Comparison of ENCODE assay signal across 8 cellular contexts in the genomic region with DNA sequence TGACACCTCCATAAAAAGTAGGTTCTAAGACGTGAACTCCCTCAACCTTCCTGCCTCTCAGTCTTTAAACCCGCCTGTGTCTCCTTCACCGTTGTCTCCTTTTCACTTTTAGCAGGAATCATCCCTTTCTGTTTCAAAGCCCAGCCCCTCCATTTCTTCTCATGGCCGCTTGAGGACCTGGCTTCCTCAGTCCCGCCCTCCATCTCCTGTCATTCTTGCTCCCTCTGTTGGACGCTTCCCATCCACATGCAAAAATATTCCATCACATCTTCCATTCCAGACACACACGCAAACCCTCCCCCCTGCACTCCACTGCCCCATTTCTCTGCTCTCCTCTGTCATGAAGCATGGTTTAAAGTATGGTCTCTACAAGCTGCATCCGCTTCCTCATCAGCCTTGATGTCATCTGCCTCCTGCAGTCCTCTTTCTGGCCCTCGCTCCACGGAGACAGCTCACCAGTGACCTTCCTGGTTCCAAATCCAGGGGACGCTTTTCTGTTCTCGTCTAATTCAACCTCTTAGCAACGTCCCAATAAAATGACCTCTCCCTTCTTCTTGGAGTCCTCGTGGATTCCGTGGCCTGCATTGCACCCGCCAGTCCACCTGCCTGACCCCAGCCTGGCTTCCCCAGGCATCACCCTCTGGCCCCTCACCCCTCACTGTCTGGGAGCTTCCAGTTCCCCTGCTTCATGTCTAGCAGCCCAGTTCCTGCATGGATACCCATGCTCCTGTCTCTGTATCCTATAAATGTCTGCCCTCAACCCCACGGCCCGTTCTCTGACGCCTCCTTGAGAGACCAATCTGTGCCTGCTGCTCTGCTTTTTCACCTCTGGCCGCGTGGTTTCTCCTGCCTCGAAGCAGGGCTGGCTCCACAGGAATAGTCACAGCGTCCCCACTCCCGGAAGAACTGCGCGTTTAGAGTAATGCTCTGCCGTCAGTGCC. TPM values are rescaled to one million over a fixed set of nuclear protein-coding genes. Genes with fewer than 3 reads are reported as not detected.
DNase-seq lines count a peak whose midpoint lies in the region; ATAC-seq and TF ChIP-seq lines count a peak whose summit lies in the region.

No MANE protein-coding gene starts in this region.

- no peak overlapping the region for H3K27ac Mint-ChIP-seq in activated naive CD8-positive, alpha-beta T cell treated with anti-CD3 and anti-CD28 coated beads, Interleukin-2, amount 50 U/mL, for 24 hours

- ATAC-seq in mucosa of descending colon = peak; percentile 34
- ATAC-seq in activated naive CD8-positive, alpha-beta T cell treated with anti-CD3 and anti-CD28 coated beads, Interleukin-2, amount 50 U/mL, for 24 hours = no peak
- ATAC-seq in HG03457 (IDR thresholded peaks at IDR 0.05; ENCODE audit: unreplicated experiment) = no peak

- H3K27me3 Mint-ChIP-seq in activated naive CD8-positive, alpha-beta T cell treated with anti-CD3 and anti-CD28 coated beads, Interleukin-2, amount 50 U/mL, for 24 hours = peaks cover 12% of the 10 kb centered on the region

- H3K36me3 Mint-ChIP-seq in activated naive CD8-positive, alpha-beta T cell treated with anti-CD3 and anti-CD28 coated beads, Interleukin-2, amount 50 U/mL, for 24 hours (ENCODE audit: low read depth) = no peaks in the 10 kb centered on the region

- peaks cover 4% of the 10 kb centered on the region for H3K4me1 Mint-ChIP-seq in activated naive CD8-positive, alpha-beta T cell treated with anti-CD3 and anti-CD28 coated beads, Interleukin-2, amount 50 U/mL, for 24 hours

- peak; percentile 80 for TF ChIP-seq CTCF in AG04449 (IDR thresholded peaks at IDR 0.05; ENCODE audit: insufficient read depth, low read length, missing control alignments)
- peak in 53 of 56 donors; percentile 15 to 70 (median 46) for TF ChIP-seq CTCF in dorsolateral prefrontal cortex (IDR thresholded peaks at IDR 0.05 in 54 of 56, conservative IDR thresholded peaks at IDR 0.05 in 2 of 56; ENCODE audit: low read depth in 1 of 56, partially characterized antibody in 56 of 56)
- TF ChIP-seq CTCF in mucosa of descending colon (IDR thresholded peaks at IDR 0.05) = no peak
- TF ChIP-seq CTCF in GM20000 (IDR thresholded peaks at IDR 0.05; ENCODE audit: extremely low read depth, missing control alignments) = no peak

- H3K36me3 ChIP-seq in HAP-1 (replicated peaks) = no peaks in the 10 kb centered on the region
- H3K36me3 ChIP-seq in mucosa of descending colon (ENCODE audit: low read depth) = no peaks in the 10 kb centered on the region

- H3K9me3 Mint-ChIP-seq in activated naive CD8-positive, alpha-beta T cell treated with anti-CD3 and anti-CD28 coated beads, Interleukin-2, amount 50 U/mL, for 24 hours = no peaks in the 10 kb centered on the region

- DNase-seq in AG04449 (ENCODE audit: low read depth, low spot score) (no peak), HAP-1 (ENCODE audit: low spot score in 2 of 2) (peak; percentile 74 to 78), dorsolateral prefrontal cortex (peak in 8 of 10 donors; percentile 26 to 64 (median 51)), mucosa of descending colon (peak in 1 of 3 donors; percentile 71), GM20000 (ENCODE audit: low spot score) (no peak)
- DNase-seq in activated naive CD8-positive, alpha-beta T cell treated with anti-CD3 and anti-CD28 coated beads, Interleukin-2, amount 50 U/mL, for 24 hours = no peak

- intact Hi-C loops in dorsolateral prefrontal cortex (cut with DNase I) = loop anchor here in 1 of 2 donors (5.0 kb wide), 2 partner anchors 49 to 129 kb away; a partner anchor contains a TSS
- intact Hi-C loops in mucosa of descending colon (cut with DNase I, micrococcal nuclease) = loop anchor here in 1 of 2 donors (10.0 kb wide), 2 partner anchors 47 to 127 kb away; a partner anchor contains a TSS

- H3K4me3 Mint-ChIP-seq in activated naive CD8-positive, alpha-beta T cell treated with anti-CD3 and anti-CD28 coated beads, Interleukin-2, amount 50 U/mL, for 24 hours = no peak overlapping the region

- H3K9me3 ChIP-seq in HAP-1 (no peaks in the 10 kb centered on the region), mucosa of descending colon (no peaks in the 10 kb centered on the region)

- H3K4me3 ChIP-seq in AG04449 (ENCODE audit: low read depth, low read length) = no peak overlapping the region
- no peak overlapping the region for H3K4me3 ChIP-seq in HAP-1
- H3K4me3 ChIP-seq in dorsolateral prefrontal cortex = peak overlapping the region in 9 of 59 donors; percentile 1 to 21 (median 14)
- H3K4me3 ChIP-seq in mucosa of descending colon = no peak overlapping the region

- CTCF ChIA-PET in AG04449 (lab: Yijun Ruan, JAX) = interaction anchor here (0.7 to 11.3 kb wide), 19 partner anchors 9 to 137 kb away, joined by 3 to 150 read pairs (median 4); a partner anchor contains a TSS

- H3K4me1 ChIP-seq in HAP-1 (peaks cover 5% of the 10 kb centered on the region), mucosa of descending colon (ENCODE audit: low read depth) (peaks cover 35% of the 10 kb centered on the region)

- in situ Hi-C loops in HAP-1 (cut with MboI; ENCODE audit: low sequenced_read_pairs) = no loop called here

- H3K27ac ChIP-seq in dorsolateral prefrontal cortex = peak overlapping the region in 20 of 59 donors; percentile 4 to 66 (median 40)

- POLR2A ChIA-PET in AG04449 (lab: Yijun Ruan, JAX) = interaction anchor here (0.6 kb wide), 1 partner anchor 98 kb away, joined by 3 read pairs; no protein-coding TSS in a partner anchor

- H3K27me3 ChIP-seq in HAP-1 (ENCODE audit: low read depth) = no peaks in the 10 kb centered on the region
- no peaks in the 10 kb centered on the region for H3K27me3 ChIP-seq in dorsolateral prefrontal cortex

TF ChIP-seq in PFSK-1, 5 proteins besides CTCF, POLR2A, EP300 and RAD21:
- TF ChIP-seq POLR2AphosphoS5 (IDR thresholded peaks at IDR 0.05; ENCODE audit: low read depth, low read length) (no peak), FOXP2 (optimal IDR thresholded peaks at IDR 0.05; ENCODE audit: borderline replicate concordance, extremely low read depth, extremely low read length, insufficient read depth) (peak; percentile 25)

RNA-seq across cellular contexts. Expression of a gene that starts 26.2 kb away (rescaled TPM):
- 17.4 TPM for polyA plus RNA-seq in PFSK-1 (2012; ENCODE audit: insufficient read length, low read depth)
- total RNA-seq in dorsolateral prefrontal cortex = 100 to 1,000 TPM in 86 of 120 experiments, 10 to 100 TPM in 34; 68.8 to 245 (median 115) TPM
- 10 to 100 TPM; 26.8 to 86.0 (median 29.6) TPM for total RNA-seq in mucosa of descending colon

RNA-seq across cellular contexts. Expression of a gene that starts 37.9 kb away (rescaled TPM):
- polyA plus RNA-seq in PFSK-1 (2012; ENCODE audit: insufficient read length, low read depth) = 53.8 TPM
- total RNA-seq in dorsolateral prefrontal cortex (100 to 1,000 TPM; 151 to 348 (median 226) TPM), mucosa of descending colon (100 to 1,000 TPM in 2 of 3 donors, 10 to 100 TPM in 1; 91.0 to 122 (median 114) TPM)

RNA-seq across cellular contexts. Expression of a gene that starts 46.8 kb away (rescaled TPM):
- 0.33 TPM for polyA plus RNA-seq in PFSK-1 (2012; ENCODE audit: insufficient read length, low read depth)
- total RNA-seq in dorsolateral prefrontal cortex = 1 to 10 TPM in 114 of 120 experiments, under 1 TPM in 6; 0.52 to 9.2 (median 2.7) TPM
- total RNA-seq in mucosa of descending colon = 100 to 1,000 TPM; 166 to 453 (median 211) TPM

Comparison
In these comparisons a context has a peak if more than half of its experiments do, and no peak if none do; other contexts are left out.
1. DNase-seq: peak in HAP-1 (2 of 2) and dorsolateral prefrontal cortex (8 of 10); none in AG04449 (single experiment), activated naive CD8-positive, alpha-beta T cell treated with anti-CD3 and anti-CD28 coated beads, Interleukin-2, amount 50 U/mL, for 24 hours (single experiment) and GM20000 (single experiment).
2. CTCF ChIP-seq: peak in AG04449 (single experiment) and dorsolateral prefrontal cortex (53 of 56); none in mucosa of descending colon (single experiment) and GM20000 (single experiment).
3. RNA of a gene that starts 46.8 kb away (total RNA-seq): 166 to 453 TPM in mucosa of descending colon; 0.52 to 9.2 TPM in dorsolateral prefrontal cortex; every median in the first group is over 10 times any median in the second.